In genomic region chr1:231684333-231685244, GRCh38 we compare ENCODE assay signal across 12 cellular contexts. TPM values are rescaled to one million over a fixed set of nuclear protein-coding genes. Genes with fewer than 3 reads are reported as not detected.
DNase-seq lines count a peak whose midpoint lies in the region; ATAC-seq lines count a peak whose summit lies in the region.
"Had no signal": no experiment of that assay in that cellular context is flagged by ENCODE, and none has a peak within 500 bp of the region (broad histone marks: within the 10 kb centered on the region; RNA-seq: fewer than 3 reads in every experiment).

No MANE protein-coding gene starts in this region.

- no peaks in the 10 kb centered on the region for H3K4me1 ChIP-seq in Karpas-422 (ENCODE audit: low read length)

- peaks cover 7% of the 10 kb centered on the region for H3K36me3 Mint-ChIP-seq in activated naive CD8-positive, alpha-beta T cell treated with anti-CD3 and anti-CD28 coated beads, Interleukin-2, amount 50 U/mL, for 24 hours (ENCODE audit: low read depth)

- H3K9me3 Mint-ChIP-seq in activated naive CD8-positive, alpha-beta T cell treated with anti-CD3 and anti-CD28 coated beads, Interleukin-2, amount 50 U/mL, for 24 hours: peaks cover 8% of the 10 kb centered on the region

- intact Hi-C loops in left colon (cut with DNase I, micrococcal nuclease): no loop called here

- H3K79me2 ChIP-seq in Karpas-422 (ENCODE audit: low read length): no peaks in the 10 kb centered on the region

- no peaks in the 10 kb centered on the region for H3K4me1 Mint-ChIP-seq in activated naive CD8-positive, alpha-beta T cell treated with anti-CD3 and anti-CD28 coated beads, Interleukin-2, amount 50 U/mL, for 24 hours

- H3K9ac ChIP-seq in Karpas-422 (ENCODE audit: low read length): no peak overlapping the region

- no peak overlapping the region for H3K27ac Mint-ChIP-seq in activated naive CD8-positive, alpha-beta T cell treated with anti-CD3 and anti-CD28 coated beads, Interleukin-2, amount 50 U/mL, for 24 hours

- peak; percentile 100 for DNase-seq in DMS153 treated with DMSO at 0.1 percent for 48 hours (lab: John Stamatoyannopoulos, UW; ENCODE audit: unreplicated experiment)
- DNase-seq in NCI-H1436 treated with DMSO at 0.1 percent for 48 hours (lab: John Stamatoyannopoulos, UW): peak; percentile 98
- DNase-seq in NCI-H748 treated with DMSO at 0.1 percent for 48 hours (lab: John Stamatoyannopoulos, UW): peak; percentile 94
- DNase-seq in left colon: peak; percentile 40 to 46
- DNase-seq in activated naive CD8-positive, alpha-beta T cell treated with anti-CD3 and anti-CD28 coated beads, Interleukin-2, amount 50 U/mL, for 24 hours: no peak
- DNase-seq in Karpas-422: no peak
- DNase-seq in kidney glomerular epithelial cell (lab: John Stamatoyannopoulos, UW): no peak
- DNase-seq: activated CD4-positive, alpha-beta T cell treated with anti-CD3 and anti-CD28 coated beads, Interleukin-2, amount 50 U/mL, for 48 hours; activated effector memory CD4-positive, alpha-beta T cell treated with anti-CD3 and anti-CD28 coated beads, Interleukin-2, amount 50 U/mL, for 16 hours; mammary epithelial cell had no signal

- no peaks in the 10 kb centered on the region for H3K36me3 ChIP-seq in Karpas-422 (ENCODE audit: insufficient read depth, low read length)

- H4K20me1 ChIP-seq in Karpas-422 (ENCODE audit: insufficient read depth, low read depth, low read length): no peaks in the 10 kb centered on the region

- no peaks in the 10 kb centered on the region for H3K27me3 ChIP-seq in Karpas-422 (ENCODE audit: low read length)

- no peak overlapping the region for H2AFZ ChIP-seq in Karpas-422 (ENCODE audit: low read length)

- H3K4me3 Mint-ChIP-seq in activated naive CD8-positive, alpha-beta T cell treated with anti-CD3 and anti-CD28 coated beads, Interleukin-2, amount 50 U/mL, for 24 hours: no peak overlapping the region

- no peaks in the 10 kb centered on the region for H3K9me3 ChIP-seq in Karpas-422 (ENCODE audit: low read length)

- H3K4me2 ChIP-seq in Karpas-422 (ENCODE audit: low read depth, low read length, poor library complexity, severe bottlenecking): no peak overlapping the region

- H3K27me3 Mint-ChIP-seq in activated naive CD8-positive, alpha-beta T cell treated with anti-CD3 and anti-CD28 coated beads, Interleukin-2, amount 50 U/mL, for 24 hours: no peaks in the 10 kb centered on the region

- ATAC-seq in left colon (peak; percentile 76), HG03442 (IDR thresholded peaks at IDR 0.05; ENCODE audit: unreplicated experiment) (no peak)
- no peak for ATAC-seq in activated naive CD8-positive, alpha-beta T cell treated with anti-CD3 and anti-CD28 coated beads, Interleukin-2, amount 50 U/mL, for 24 hours

- H3K9me2 ChIP-seq in Karpas-422 (replicated peaks; ENCODE audit: insufficient read depth, low read length): no peaks in the 10 kb centered on the region

- H3K27ac ChIP-seq in Karpas-422 (ENCODE audit: low read length): no peak overlapping the region
- H3K27ac ChIP-seq: epithelial cell of prostate had no signal

- H3K4me3 ChIP-seq in Karpas-422 (ENCODE audit: low read length): no peak overlapping the region

RNA-seq across cellular contexts. Expression of gene DISC1, which starts 58.0 kb away (rescaled TPM):
- 10 to 100 TPM in 1 of 2 donors, 1 to 10 TPM in 1; 9.2 to 12.8 TPM for total RNA-seq in left colon
- 4.3 and 6.4 TPM in 2 replicates for total RNA-seq in Karpas-422 (2014; rRNA removed; shearing (Covaris generic); ENCODE audit: low replicate concordance)

Comparison
In these comparisons a context has a peak if more than half of its experiments do, and no peak if none do; other contexts are left out.
1. DNase-seq: peak in DMS153 treated with DMSO at 0.1 percent for 48 hours (single experiment), NCI-H1436 treated with DMSO at 0.1 percent for 48 hours (single experiment), NCI-H748 treated with DMSO at 0.1 percent for 48 hours (single experiment) and left colon (2 of 2); none in activated naive CD8-positive, alpha-beta T cell treated with anti-CD3 and anti-CD28 coated beads, Interleukin-2, amount 50 U/mL, for 24 hours (single experiment), Karpas-422 (single experiment) and kidney glomerular epithelial cell (single experiment).